ENCODE assay signal across 1 cellular context in genomic region chr5:51678335-51678734, GRCh38.
A peak's percentile ranks its signal among the peaks of the same experiment; 100 is the strongest.
TF ChIP-seq lines count a peak whose summit lies in the region.

No MANE protein-coding gene starts in this region.

TF ChIP-seq in SK-N-SH, 30 proteins besides CTCF, POLR2A, EP300 and RAD21 (continued from another document):
- TF ChIP-seq PBX3 (IDR thresholded peaks at IDR 0.05): peak; percentile 71
- peak; percentile 85 for TF ChIP-seq GATA2 (CRISPR knock-in tag; IDR thresholded peaks at IDR 0.05)
- TF ChIP-seq JUND (IDR thresholded peaks at IDR 0.05): peak; percentile 46
- TF ChIP-seq TCF12 (IDR thresholded peaks at IDR 0.05): peak; percentile 78
- peak; percentile 47; the same call in 1 of the 2 replicates for TF ChIP-seq TEAD4 (IDR thresholded peaks at IDR 0.05; ENCODE audit: borderline replicate concordance, insufficient read depth)
- TF ChIP-seq MEF2A (IDR thresholded peaks at IDR 0.05; ENCODE audit: borderline replicate concordance, low read depth): no peak
- no peak for TF ChIP-seq EZH2phosphoT487 (IDR thresholded peaks at IDR 0.05; ENCODE audit: borderline replicate concordance, low read depth)
- no peak for TF ChIP-seq NRF1 (IDR thresholded peaks at IDR 0.05; ENCODE audit: low read depth, low read length)
- 0 out of 2 replicates have a peak, but pooled peaks have one; percentile 5 for TF ChIP-seq FOSL2 (IDR thresholded peaks at IDR 0.05; ENCODE audit: borderline replicate concordance, low read depth)
- TF ChIP-seq, protein P1, sequence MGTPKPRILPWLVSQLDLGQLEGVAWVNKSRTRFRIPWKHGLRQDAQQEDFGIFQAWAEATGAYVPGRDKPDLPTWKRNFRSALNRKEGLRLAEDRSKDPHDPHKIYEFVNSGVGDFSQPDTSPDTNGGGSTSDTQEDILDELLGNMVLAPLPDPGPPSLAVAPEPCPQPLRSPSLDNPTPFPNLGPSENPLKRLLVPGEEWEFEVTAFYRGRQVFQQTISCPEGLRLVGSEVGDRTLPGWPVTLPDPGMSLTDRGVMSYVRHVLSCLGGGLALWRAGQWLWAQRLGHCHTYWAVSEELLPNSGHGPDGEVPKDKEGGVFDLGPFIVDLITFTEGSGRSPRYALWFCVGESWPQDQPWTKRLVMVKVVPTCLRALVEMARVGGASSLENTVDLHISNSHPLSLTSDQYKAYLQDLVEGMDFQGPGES (IDR thresholded peaks at IDR 0.05; ENCODE audit: low read depth, low read length): no peak
- TF ChIP-seq USF2 (IDR thresholded peaks at IDR 0.05; ENCODE audit: borderline replicate concordance, low read depth, low read length): no peak
- no peak for TF ChIP-seq SIN3A (IDR thresholded peaks at IDR 0.05; ENCODE audit: borderline replicate concordance, low read depth, low read length)
